1 cellular context compared by ENCODE assay signal in genomic region chr2:99403084-99403483, GRCh38.
TF ChIP-seq lines count a peak whose summit lies in the region.

No MANE protein-coding gene starts in this region.

TF ChIP-seq in SK-N-SH, 30 proteins besides CTCF, POLR2A, EP300 and RAD21 (continued from another document):
- no peak for TF ChIP-seq PBX3 (IDR thresholded peaks at IDR 0.05)
- no peak for TF ChIP-seq ELF1 (IDR thresholded peaks at IDR 0.05)
- TF ChIP-seq TAF1 (IDR thresholded peaks at IDR 0.05; ENCODE audit: borderline replicate concordance, low read depth, low read length): no peak
- TF ChIP-seq JUND (IDR thresholded peaks at IDR 0.05): no peak
- no peak for TF ChIP-seq CHD2 (IDR thresholded peaks at IDR 0.05; ENCODE audit: low read length, partially characterized antibody)
- TF ChIP-seq FOSL2 (IDR thresholded peaks at IDR 0.05; ENCODE audit: borderline replicate concordance, low read depth): no peak
- no peak for TF ChIP-seq MXI1 (IDR thresholded peaks at IDR 0.05; ENCODE audit: low read depth, low read length)
- no peak for TF ChIP-seq SIN3A (IDR thresholded peaks at IDR 0.05; ENCODE audit: borderline replicate concordance, low read depth, low read length)
- TF ChIP-seq IRF3 (IDR thresholded peaks at IDR 0.05; ENCODE audit: low read depth, low read length): no peak
- TF ChIP-seq, protein P1, sequence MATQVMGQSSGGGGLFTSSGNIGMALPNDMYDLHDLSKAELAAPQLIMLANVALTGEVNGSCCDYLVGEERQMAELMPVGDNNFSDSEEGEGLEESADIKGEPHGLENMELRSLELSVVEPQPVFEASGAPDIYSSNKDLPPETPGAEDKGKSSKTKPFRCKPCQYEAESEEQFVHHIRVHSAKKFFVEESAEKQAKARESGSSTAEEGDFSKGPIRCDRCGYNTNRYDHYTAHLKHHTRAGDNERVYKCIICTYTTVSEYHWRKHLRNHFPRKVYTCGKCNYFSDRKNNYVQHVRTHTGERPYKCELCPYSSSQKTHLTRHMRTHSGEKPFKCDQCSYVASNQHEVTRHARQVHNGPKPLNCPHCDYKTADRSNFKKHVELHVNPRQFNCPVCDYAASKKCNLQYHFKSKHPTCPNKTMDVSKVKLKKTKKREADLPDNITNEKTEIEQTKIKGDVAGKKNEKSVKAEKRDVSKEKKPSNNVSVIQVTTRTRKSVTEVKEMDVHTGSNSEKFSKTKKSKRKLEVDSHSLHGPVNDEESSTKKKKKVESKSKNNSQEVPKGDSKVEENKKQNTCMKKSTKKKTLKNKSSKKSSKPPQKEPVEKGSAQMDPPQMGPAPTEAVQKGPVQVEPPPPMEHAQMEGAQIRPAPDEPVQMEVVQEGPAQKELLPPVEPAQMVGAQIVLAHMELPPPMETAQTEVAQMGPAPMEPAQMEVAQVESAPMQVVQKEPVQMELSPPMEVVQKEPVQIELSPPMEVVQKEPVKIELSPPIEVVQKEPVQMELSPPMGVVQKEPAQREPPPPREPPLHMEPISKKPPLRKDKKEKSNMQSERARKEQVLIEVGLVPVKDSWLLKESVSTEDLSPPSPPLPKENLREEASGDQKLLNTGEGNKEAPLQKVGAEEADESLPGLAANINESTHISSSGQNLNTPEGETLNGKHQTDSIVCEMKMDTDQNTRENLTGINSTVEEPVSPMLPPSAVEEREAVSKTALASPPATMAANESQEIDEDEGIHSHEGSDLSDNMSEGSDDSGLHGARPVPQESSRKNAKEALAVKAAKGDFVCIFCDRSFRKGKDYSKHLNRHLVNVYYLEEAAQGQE (IDR thresholded peaks at IDR 0.05; ENCODE audit: low read depth, low read length): no peak
- TF ChIP-seq RCOR1 (IDR thresholded peaks at IDR 0.05; ENCODE audit: low read length): no peak
